ENCODE assay signal across 1 cellular context in genomic region chr4:147683717-147684700, GRCh38.
TF ChIP-seq lines count a peak whose summit lies in the region.

Gene PRMT9, minus strand, starts transcription at chr4:147684163. Its CDS starts 176 bp downstream, at chr4:147683987.

TF ChIP-seq in GM12878, 131 proteins besides CTCF, POLR2A, EP300 and RAD21 (continued from another document and continues in another):
- 0 out of 2 replicates have a peak, but pooled peaks have one; percentile 27 for TF ChIP-seq MLLT1 (IDR thresholded peaks at IDR 0.05)
- no peak for TF ChIP-seq RAD51 (IDR thresholded peaks at IDR 0.05)
- no peak for TF ChIP-seq KDM1A (IDR thresholded peaks at IDR 0.05; ENCODE audit: borderline replicate concordance)
- TF ChIP-seq CEBPB (IDR thresholded peaks at IDR 0.05; ENCODE audit: borderline replicate concordance in 1 of 2, low read depth in 2 of 2, low read length in 2 of 2) = no peak
- TF ChIP-seq RB1 (IDR thresholded peaks at IDR 0.05; ENCODE audit: borderline replicate concordance) = peak; percentile 37; the same call in 1 of the 2 replicates
- TF ChIP-seq NFXL1 (IDR thresholded peaks at IDR 0.05; ENCODE audit: borderline replicate concordance) = no peak
- no peak; the same call in 1 of the 2 replicates for TF ChIP-seq SIN3A (IDR thresholded peaks at IDR 0.05; ENCODE audit: low read depth, low read length)
- TF ChIP-seq REST (IDR thresholded peaks at IDR 0.05; ENCODE audit: low read depth, low read length) = peak; percentile 37; the same call in 1 of the 2 replicates
- TF ChIP-seq KLF5 (IDR thresholded peaks at IDR 0.05; ENCODE audit: partially characterized antibody) = peak; percentile 21
- TF ChIP-seq FOXK2 (IDR thresholded peaks at IDR 0.05) = no peak
- no peak for TF ChIP-seq BRCA1 (IDR thresholded peaks at IDR 0.05; ENCODE audit: low read depth, low read length)
- TF ChIP-seq MEF2B (IDR thresholded peaks at IDR 0.05; ENCODE audit: partially characterized antibody, poor library complexity, severe bottlenecking) = no peak
- peak; percentile 62; the same call in 1 of the 2 replicates for TF ChIP-seq RCOR1 (conservative IDR thresholded peaks at IDR 0.05; ENCODE audit: low read depth, low read length)
- TF ChIP-seq CREM (IDR thresholded peaks at IDR 0.05; ENCODE audit: low read depth) = peak; percentile 99
- TF ChIP-seq NRF1 (conservative IDR thresholded peaks at IDR 0.05; ENCODE audit: low read depth, low read length) = peak; percentile 62
- TF ChIP-seq ZNF687 (IDR thresholded peaks at IDR 0.05) = peak; percentile 100
- no peak for TF ChIP-seq E2F8 (IDR thresholded peaks at IDR 0.05; ENCODE audit: low read depth, partially characterized antibody)
- no peak for TF ChIP-seq ZZZ3 (IDR thresholded peaks at IDR 0.05; ENCODE audit: control insufficient read depth, insufficient read length, low read depth)
- no peak for TF ChIP-seq ZBED1 (IDR thresholded peaks at IDR 0.05; ENCODE audit: borderline replicate concordance)
- TF ChIP-seq FOS (IDR thresholded peaks at IDR 0.05; ENCODE audit: borderline replicate concordance, extremely low read depth, insufficient read length) = no peak
- 0 out of 2 replicates have a peak, but pooled peaks have one; percentile 14 for TF ChIP-seq MYB (IDR thresholded peaks at IDR 0.05; ENCODE audit: borderline replicate concordance, low read depth, low read length)
- TF ChIP-seq FOXM1 (IDR thresholded peaks at IDR 0.05; ENCODE audit: low read depth, low read length) = no peak
- TF ChIP-seq ZNF592 (IDR thresholded peaks at IDR 0.05) = peak; percentile 45; the same call in 1 of the 2 replicates
- no peak for TF ChIP-seq ZNF384 (IDR thresholded peaks at IDR 0.05; ENCODE audit: borderline replicate concordance, low read depth, low read length)
- TF ChIP-seq SREBF1 (IDR thresholded peaks at IDR 0.05; ENCODE audit: low read length) = no peak
- TF ChIP-seq BHLHE40 (IDR thresholded peaks at IDR 0.05; ENCODE audit: borderline replicate concordance in 1 of 2, low read depth in 2 of 2, low read length in 1 of 2) = peak; percentile 70 to 91; a peak in 3 of 4 replicates
- TF ChIP-seq JUNB (IDR thresholded peaks at IDR 0.05) = no peak
- TF ChIP-seq ZBTB40 (IDR thresholded peaks at IDR 0.05; ENCODE audit: borderline replicate concordance) = 0 out of 2 replicates have a peak, but pooled peaks have one; percentile 6
- TF ChIP-seq USF1 (IDR thresholded peaks at IDR 0.05; ENCODE audit: borderline replicate concordance, extremely low read length, insufficient read depth, low read depth, low read length) = no peak
- no peak for TF ChIP-seq ZNF622 (IDR thresholded peaks at IDR 0.05)
- no peak for TF ChIP-seq RELA (IDR thresholded peaks at IDR 0.05; ENCODE audit: borderline replicate concordance, partially characterized antibody)
